8 cellular contexts compared by ENCODE assay signal in the genomic region with DNA sequence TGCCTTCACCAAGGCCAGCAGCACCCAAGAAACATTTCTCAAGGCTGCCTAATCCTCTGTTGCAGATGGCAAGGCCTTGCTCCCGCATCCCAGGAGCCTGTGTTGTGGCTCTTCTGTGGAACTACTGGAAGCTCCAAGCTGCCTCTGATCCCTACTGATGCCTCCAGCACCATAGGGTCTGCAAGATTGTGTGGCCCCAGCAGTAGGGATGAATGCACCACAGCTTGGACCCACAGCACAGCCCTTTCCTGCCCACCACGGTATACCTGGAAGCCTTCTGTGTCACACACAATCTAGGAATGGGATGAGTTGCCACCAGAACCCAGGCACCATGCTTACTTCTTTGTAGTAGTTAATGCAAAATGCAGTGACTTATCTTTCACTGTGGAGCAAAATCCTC.
"Had no signal": no experiment of that assay in that cellular context is flagged by ENCODE, and none has a peak within 500 bp of the region (broad histone marks: within the 10 kb centered on the region; RNA-seq: fewer than 3 reads in every experiment).

No MANE protein-coding gene starts in this region.

- DNase-seq: GM23248, GOT3, H7, HFFc6, IMR-90 had no signal

- H2AFZ ChIP-seq: GM23248 had no signal

- ATAC-seq: HCT116, K562 had no signal

- H3K4me1 ChIP-seq: HAP-1 had no signal

- H3K9ac ChIP-seq: GM23248 had no signal

- H3K9me3 ChIP-seq: HAP-1 had no signal

- H3K27ac ChIP-seq: GM23248 had no signal

- H3K4me3 ChIP-seq: GM23248, HAP-1, K562 had no signal

- H3K27ac Mint-ChIP-seq: HFFc6 had no signal

- H3K4me3 Mint-ChIP-seq: HFFc6 had no signal

- H3K36me3 ChIP-seq: HAP-1 had no signal
